Comparison of ENCODE assay signal across 20 cellular contexts in genomic region chr14:99318091-99318958, GRCh38. TPM values are rescaled to one million over a fixed set of nuclear protein-coding genes. Genes with fewer than 3 reads are reported as not detected.
DNase-seq lines count a peak whose midpoint lies in the region; ATAC-seq and TF ChIP-seq lines count a peak whose summit lies in the region.
"Had no signal": no experiment of that assay in that cellular context is flagged by ENCODE, and none has a peak within 500 bp of the region (broad histone marks: within the 10 kb centered on the region; RNA-seq: fewer than 3 reads in every experiment).

No MANE protein-coding gene starts in this region.

- in situ Hi-C loops in Caki2 (cut with HindIII; ENCODE audit: low pct_unique_long_range_greater_than_20kb, low sequenced_read_pairs): no loop called here

- no peak overlapping the region for H3K56ac ChIP-seq in H9 (ENCODE audit: insufficient read length, low read depth, low read length)

- no peak overlapping the region for H4K5ac ChIP-seq in H9 (ENCODE audit: insufficient read length, low read depth, low read length)

- DNase-seq in Caki2 (ENCODE audit: low read depth) (peak; percentile 55), H9 (peak; percentile 41), glomerular visceral epithelial cell (ENCODE audit: extremely low spot score) (peak; percentile 26), natural killer cell (no peak), kidney tubule cell (ENCODE audit: low spot score) (no peak), SW480 (ENCODE audit: low spot score) (no peak), right cardiac atrium (no peak)
- DNase-seq: activated CD4-positive, alpha-beta T cell treated with anti-CD3 and anti-CD28 coated beads, Interleukin-2, amount 50 U/mL, for 1 hour; activated naive CD4-positive, alpha-beta T cell treated with Interleukin-2 at 50 U/mL for 16 hours; anterior cingulate cortex; BE2C; effector memory CD8-positive, alpha-beta T cell; GF-D8; NCI-H1436 treated with DMSO at 0.1 percent for 48 hours; occipital lobe; stomach had no signal

- H3K23ac ChIP-seq in H9 (ENCODE audit: insufficient read length, low read depth, low read length): no peak overlapping the region

- no peak overlapping the region for H3K4ac ChIP-seq in H9 (ENCODE audit: low read depth, low read length)

- no peaks in the 10 kb centered on the region for H3K27me3 ChIP-seq in H9 (ENCODE audit: insufficient read depth, low read length)
- H3K27me3 ChIP-seq in right cardiac atrium (ENCODE audit: control insufficient read depth, insufficient read depth): no peaks in the 10 kb centered on the region
- H3K27me3 ChIP-seq: BE2C had no signal

- H3K4me1 ChIP-seq in H9 (ENCODE audit: insufficient read depth, low read length) (no peaks in the 10 kb centered on the region; the same call in 1 of the 2 replicates), right cardiac atrium (ENCODE audit: control insufficient read depth, insufficient read depth, low read length) (no peaks in the 10 kb centered on the region)
- H3K4me1 ChIP-seq: BE2C had no signal

- no peak overlapping the region for H2BK15ac ChIP-seq in H9 (ENCODE audit: low read depth, low read length)

- no peak overlapping the region for H3K9ac ChIP-seq in H9 (ENCODE audit: extremely low read depth, insufficient read length, low read length)

- TF ChIP-seq CTCF in H9 (conservative IDR thresholded peaks at IDR 0.05): no peak
- TF ChIP-seq CTCF in natural killer cell (IDR thresholded peaks at IDR 0.05): no peak

- H3K79me2 ChIP-seq in H9 (ENCODE audit: insufficient read depth, low read length): no peaks in the 10 kb centered on the region

- H3K18ac ChIP-seq in H9 (ENCODE audit: insufficient read length, low read depth, low read length): no peak overlapping the region

- H3K4me3 ChIP-seq in right cardiac atrium (ENCODE audit: low read length): no peak overlapping the region
- H3K4me3 ChIP-seq: stomach had no signal

- no peak overlapping the region for H2AK5ac ChIP-seq in H9 (ENCODE audit: insufficient read length, low read length)

- H3K9me3 Mint-ChIP-seq in H9: no peaks in the 10 kb centered on the region
- H3K9me3 Mint-ChIP-seq in natural killer cell: no peaks in the 10 kb centered on the region
- H3K9me3 Mint-ChIP-seq: effector memory CD8-positive, alpha-beta T cell; mesothelial cell of epicardium had no signal

- H2BK20ac ChIP-seq in H9 (ENCODE audit: low read depth, low read length, poor library complexity, severe bottlenecking): no peak overlapping the region

- H3K4me1 Mint-ChIP-seq in H9 (peaks cover 22 to 24% of the 10 kb centered on the region in 2 experiments), natural killer cell (peaks cover 49 to 82% of the 10 kb centered on the region in 2 donors)

- H3K4me3 Mint-ChIP-seq in H9 (no peak overlapping the region), natural killer cell (peak overlapping the region; percentile 21)
- H3K4me3 Mint-ChIP-seq: effector memory CD8-positive, alpha-beta T cell; mesothelial cell of epicardium had no signal

- H3K27me3 Mint-ChIP-seq in H9 (ENCODE audit: low read depth) (peaks cover 4% of the 10 kb centered on the region), natural killer cell (ENCODE audit: low read depth in 2 of 2) (no peaks in the 10 kb centered on the region)

- no peak overlapping the region for H2BK5ac ChIP-seq in H9 (ENCODE audit: insufficient read length, low read length)

- no peak overlapping the region for H2BK12ac ChIP-seq in H9 (ENCODE audit: insufficient read length, low read depth, low read length)

- intact Hi-C loops in natural killer cell (cut with micrococcal nuclease) (no loop called here), right cardiac atrium (cut with DNase I) (no loop called here)

- H3K36me3 Mint-ChIP-seq in H9 (ENCODE audit: insufficient read depth in 1 of 3, low read depth in 3 of 3) (no peaks in the 10 kb centered on the region; a peak in 1 of 7 replicates), natural killer cell (no peaks in the 10 kb centered on the region)
- H3K36me3 Mint-ChIP-seq: mesothelial cell of epicardium had no signal

- H3K14ac ChIP-seq in H9 (ENCODE audit: insufficient read depth, low read length): no peak overlapping the region

- no peaks in the 10 kb centered on the region for H3K23me2 ChIP-seq in H9 (ENCODE audit: insufficient read length, low read depth, low read length, poor library complexity, severe bottlenecking)

- H2BK120ac ChIP-seq in H9 (ENCODE audit: low read depth, low read length, poor library complexity, severe bottlenecking): no peak overlapping the region

- H3K27ac Mint-ChIP-seq in H9: no peak overlapping the region
- peak overlapping the region in 1 of 2 donors; percentile 63 for H3K27ac Mint-ChIP-seq in natural killer cell
- H3K27ac Mint-ChIP-seq: effector memory CD8-positive, alpha-beta T cell; mesothelial cell of epicardium had no signal

- H4K8ac ChIP-seq in H9 (replicated peaks; ENCODE audit: insufficient read length, low read depth, low read length): no peak overlapping the region

- H2AFZ ChIP-seq in H9 (ENCODE audit: low read length): no peak overlapping the region

- H3K27ac ChIP-seq in H9 (ENCODE audit: insufficient read length, low read depth, low read length) (no peak overlapping the region), right cardiac atrium (ENCODE audit: low read length) (no peak overlapping the region)
- H3K27ac ChIP-seq: RWPE1 had no signal

- no CpG with 5 or more reads among the region's 13 CpGs for WGBS in H9 (ENCODE audit: extremely low coverage, insufficient read length, low lambda C conversion rate)
- 58% methylated on average over 13 of the region's 13 CpGs for WGBS in right cardiac atrium

- no peaks in the 10 kb centered on the region for H4K20me1 ChIP-seq in H9 (ENCODE audit: control insufficient read depth, insufficient read depth, insufficient read length)

- no peak for ATAC-seq in natural killer cell
- ATAC-seq in GM21367 (IDR thresholded peaks at IDR 0.05; ENCODE audit: unreplicated experiment): no peak
- no peak for ATAC-seq in right cardiac atrium
- ATAC-seq: effector memory CD8-positive, alpha-beta T cell; sciatic nerve had no signal

- H3K4me2 ChIP-seq in H9 (ENCODE audit: insufficient read depth, insufficient read length, low read length): no peak overlapping the region

- H3K9me3 ChIP-seq in H9 (ENCODE audit: control insufficient read depth, low read depth, low read length): no peaks in the 10 kb centered on the region
- H3K9me3 ChIP-seq in right cardiac atrium (ENCODE audit: control insufficient read depth, low read length): no peaks in the 10 kb centered on the region
- H3K9me3 ChIP-seq: BE2C, stomach had no signal

- no peak overlapping the region for H3T11ph ChIP-seq in H9 (ENCODE audit: low read length)

- no peaks in the 10 kb centered on the region for H3K79me1 ChIP-seq in H9 (ENCODE audit: insufficient read depth, low read depth, low read length, poor library complexity, severe bottlenecking)

- H4K91ac ChIP-seq in H9 (ENCODE audit: insufficient read length, low read depth, low read length): no peak overlapping the region

RNA-seq across cellular contexts. Expression of gene BCL11B, which starts 46.3 kb away (rescaled TPM):
- total RNA-seq in Caki2 (2014; rRNA removed; shearing (Covaris generic); ENCODE audit: low replicate concordance): 0.03 TPM in 1 of 2 replicates, not detected in the other
- total RNA-seq in H9 (2021) (4.9 and 5.1 TPM in 2 replicates), natural killer cell (10 to 100 TPM; 43.5 to 61.5 (median 56.2) TPM), right cardiac atrium (under 1 TPM; 0.08 to 0.63 (median 0.23) TPM)
- polyA plus RNA-seq in right cardiac atrium: 0.05 TPM

Comparison
In these comparisons a context has a peak if more than half of its experiments do, and no peak if none do; other contexts are left out.
1. DNase-seq: peak in Caki2 (single experiment), H9 (single experiment) and glomerular visceral epithelial cell (single experiment); none in natural killer cell (single experiment), kidney tubule cell (single experiment), SW480 (single experiment) and right cardiac atrium (0 of 3).